In genomic region chr19:12485571-12485970, GRCh38 we compare ENCODE assay signal across 12 cellular contexts. TPM values are rescaled to one million over a fixed set of nuclear protein-coding genes. Genes with fewer than 3 reads are reported as not detected.
DNase-seq lines count a peak whose midpoint lies in the region; ATAC-seq and TF ChIP-seq lines count a peak whose summit lies in the region.
"Had no signal": no experiment of that assay in that cellular context is flagged by ENCODE, and none has a peak within 500 bp of the region (broad histone marks: within the 10 kb centered on the region; RNA-seq: fewer than 3 reads in every experiment).

No MANE protein-coding gene starts in this region.

- intact Hi-C loops in left ventricle myocardium inferior (cut with micrococcal nuclease) (no loop called here), left cardiac atrium (cut with DNase I) (no loop called here)
- intact Hi-C loops in activated T-helper 2 cell treated with anti-CD3 and anti-CD28 coated beads, Interferon-gamma antibody, Interleukin-2, Interleukin-4, amounts not matched to agents 10 μg/mL and 5 μg/mL and 100 μg/mL, durations not matched to agents 14 hours and 24 hours and 36 hours (cut with micrococcal nuclease) = loop anchor here (2.0 kb wide), 1 partner anchor 45 kb away; the partner anchor contains the start of gene ZNF443

- no peaks in the 10 kb centered on the region for H3K27me3 Mint-ChIP-seq in activated T-helper 2 cell treated with anti-CD3 and anti-CD28 coated beads, Interferon-gamma antibody, Interleukin-2, Interleukin-4, amounts not matched to agents 10 μg/mL and 5 μg/mL and 100 μg/mL, durations not matched to agents 14 hours and 24 hours and 36 hours (ENCODE audit: low read depth)
- no peaks in the 10 kb centered on the region for H3K27me3 Mint-ChIP-seq in memory B cell

- WGBS in upper lobe of left lung, 2 donors = 78 to 90% methylated on average over 3 of the region's 3 CpGs

- no peak for TF ChIP-seq EP300 in upper lobe of left lung (IDR thresholded peaks at IDR 0.05)

- no peak for TF ChIP-seq POLR2A in upper lobe of left lung (IDR thresholded peaks at IDR 0.05)

- DNase-seq in left ventricle myocardium inferior (no peak), left cardiac atrium (no peak), memory B cell (ENCODE audit: low spot score in 2 of 2) (no peak), upper lobe of left lung (no peak), RPMI8226 (no peak), retina (no peak), cerebellar cortex (ENCODE audit: low spot score) (no peak)
- no peak for DNase-seq in activated T-helper 2 cell treated with anti-CD3 and anti-CD28 coated beads, Interferon-gamma antibody, Interleukin-2, Interleukin-4, amounts not matched to agents 10 μg/mL and 5 μg/mL and 100 μg/mL, durations not matched to agents 14 hours and 24 hours and 36 hours (ENCODE audit: low spot score)
- DNase-seq: NCI-H510A had no signal

- no peak overlapping the region for H3K27ac Mint-ChIP-seq in activated T-helper 2 cell treated with anti-CD3 and anti-CD28 coated beads, Interferon-gamma antibody, Interleukin-2, Interleukin-4, amounts not matched to agents 10 μg/mL and 5 μg/mL and 100 μg/mL, durations not matched to agents 14 hours and 24 hours and 36 hours
- no peak overlapping the region for H3K27ac Mint-ChIP-seq in memory B cell

- no peaks in the 10 kb centered on the region for H3K36me3 Mint-ChIP-seq in activated T-helper 2 cell treated with anti-CD3 and anti-CD28 coated beads, Interferon-gamma antibody, Interleukin-2, Interleukin-4, amounts not matched to agents 10 μg/mL and 5 μg/mL and 100 μg/mL, durations not matched to agents 14 hours and 24 hours and 36 hours (ENCODE audit: low read depth)
- H3K36me3 Mint-ChIP-seq in memory B cell = no peaks in the 10 kb centered on the region

- H3K9me3 Mint-ChIP-seq in activated T-helper 2 cell treated with anti-CD3 and anti-CD28 coated beads, Interferon-gamma antibody, Interleukin-2, Interleukin-4, amounts not matched to agents 10 μg/mL and 5 μg/mL and 100 μg/mL, durations not matched to agents 14 hours and 24 hours and 36 hours = no peaks in the 10 kb centered on the region
- no peaks in the 10 kb centered on the region for H3K9me3 Mint-ChIP-seq in memory B cell

- no peaks in the 10 kb centered on the region for H3K36me3 ChIP-seq in left ventricle myocardium inferior
- no peaks in the 10 kb centered on the region for H3K36me3 ChIP-seq in upper lobe of left lung
- H3K36me3 ChIP-seq: cardiac muscle cell had no signal

- H3K4me3 ChIP-seq in left ventricle myocardium inferior (peak overlapping the region; percentile 84), upper lobe of left lung (no peak overlapping the region)

- TF ChIP-seq CTCF in left ventricle myocardium inferior (IDR thresholded peaks at IDR 0.05; ENCODE audit: borderline replicate concordance) = no peak
- no peak for TF ChIP-seq CTCF in upper lobe of left lung (IDR thresholded peaks at IDR 0.05)

- H3K4me1 ChIP-seq in left ventricle myocardium inferior (peaks cover 26% of the 10 kb centered on the region), upper lobe of left lung (peaks cover 6 to 27% (median 18%) of the 10 kb centered on the region in 4 donors)

- H3K27ac ChIP-seq in left ventricle myocardium inferior (replicated peaks) (no peak overlapping the region), upper lobe of left lung (peak overlapping the region in 3 of 4 donors; percentile 65 to 84 (median 75))
- H3K27ac ChIP-seq: SK-N-MC had no signal

- H3K9me3 ChIP-seq in left ventricle myocardium inferior (replicated peaks) (no peaks in the 10 kb centered on the region), upper lobe of left lung (no peaks in the 10 kb centered on the region)

- H3K27me3 ChIP-seq in left ventricle myocardium inferior (ENCODE audit: low read depth) = no peaks in the 10 kb centered on the region
- H3K27me3 ChIP-seq in upper lobe of left lung = no peaks in the 10 kb centered on the region
- H3K27me3 ChIP-seq: cardiac muscle cell had no signal

- H3K4me1 Mint-ChIP-seq in activated T-helper 2 cell treated with anti-CD3 and anti-CD28 coated beads, Interferon-gamma antibody, Interleukin-2, Interleukin-4, amounts not matched to agents 10 μg/mL and 5 μg/mL and 100 μg/mL, durations not matched to agents 14 hours and 24 hours and 36 hours (ENCODE audit: low read depth) = peaks cover 17% of the 10 kb centered on the region
- H3K4me1 Mint-ChIP-seq in memory B cell = peaks cover 25% of the 10 kb centered on the region

- ATAC-seq in left cardiac atrium = no peak
- ATAC-seq in memory B cell (ENCODE audit: low read depth) = no peak
- ATAC-seq in upper lobe of left lung (ENCODE audit: low FRiP score in 2 of 2) = no peak
- ATAC-seq: HCT116 had no signal

- H3K4me3 Mint-ChIP-seq in activated T-helper 2 cell treated with anti-CD3 and anti-CD28 coated beads, Interferon-gamma antibody, Interleukin-2, Interleukin-4, amounts not matched to agents 10 μg/mL and 5 μg/mL and 100 μg/mL, durations not matched to agents 14 hours and 24 hours and 36 hours (ENCODE audit: low read depth) = peak overlapping the region; percentile 87
- peak overlapping the region; percentile 96 for H3K4me3 Mint-ChIP-seq in memory B cell

RNA-seq across cellular contexts. Expression of gene ZNF709, which starts 1.0 kb away (rescaled TPM):
- total RNA-seq in left ventricle myocardium inferior (1.1 TPM), left cardiac atrium (1 to 10 TPM; 1.2 to 1.3 TPM), upper lobe of left lung (10 to 100 TPM in 1 of 6 donors, 1 to 10 TPM in 5; 1.9 to 11.2 (median 2.5) TPM)
- 0.18 and 2.4 TPM in 2 replicates for total RNA-seq in activated T-helper 2 cell treated with anti-CD3 and anti-CD28 coated beads, Interferon-gamma antibody, Interleukin-2, Interleukin-4, amounts not matched to agents 10 μg/mL and 5 μg/mL and 100 μg/mL, durations not matched to agents 14 hours and 24 hours and 36 hours

RNA-seq across cellular contexts. Expression of gene ZNF443, which starts 44.8 kb away (rescaled TPM):
- total RNA-seq in left ventricle myocardium inferior = 2.3 TPM
- total RNA-seq in left cardiac atrium = 1 to 10 TPM; 2.0 to 2.8 TPM
- total RNA-seq in activated T-helper 2 cell treated with anti-CD3 and anti-CD28 coated beads, Interferon-gamma antibody, Interleukin-2, Interleukin-4, amounts not matched to agents 10 μg/mL and 5 μg/mL and 100 μg/mL, durations not matched to agents 14 hours and 24 hours and 36 hours = 4.3 and 4.5 TPM in 2 replicates
- total RNA-seq in upper lobe of left lung = 1 to 10 TPM; 2.7 to 9.4 (median 4.2) TPM
